Comparison of ENCODE assay signal across 10 cellular contexts in genomic region chr11:45900916-45901617, GRCh38. TPM values are rescaled to one million over a fixed set of nuclear protein-coding genes. Genes with fewer than 3 reads are reported as not detected.
DNase-seq lines count a peak whose midpoint lies in the region; ATAC-seq and TF ChIP-seq lines count a peak whose summit lies in the region.
"Had no signal": no experiment of that assay in that cellular context is flagged by ENCODE, and none has a peak within 500 bp of the region (broad histone marks: within the 10 kb centered on the region; RNA-seq: fewer than 3 reads in every experiment).

No MANE protein-coding gene starts in this region.

- POLR2A ChIA-PET in activated CD4-positive, alpha-beta memory T cell treated with anti-CD3 and anti-CD28 coated beads, Interleukin-2, amount 10 ng/mL, durations not matched to agents 7 days and 5 days (lab: Charles Lee) = interaction anchor here (1.9 kb wide), 1 partner anchor 16 kb away, joined by 11 read pairs; the partner anchor contains the start of gene PEX16

- H3K27ac ChIP-seq in heart right ventricle (no peak overlapping the region), psoas muscle (no peak overlapping the region)

- TF ChIP-seq CTCF in heart right ventricle (IDR thresholded peaks at IDR 0.05) = no peak
- TF ChIP-seq CTCF in psoas muscle (IDR thresholded peaks at IDR 0.05) = no peak

- WGBS in heart right ventricle, 2 donors = 5 to 15% methylated on average over 8 of the region's 8 CpGs
- WGBS in psoas muscle, 3 donors = 11 to 15% (median 15%) methylated on average over 8 of the region's 8 CpGs

- H3K9me3 Mint-ChIP-seq in activated CD4-positive, alpha-beta memory T cell treated with anti-CD3 and anti-CD28 coated beads, Interleukin-2, amount 10 ng/mL, durations not matched to agents 7 days and 5 days = no peaks in the 10 kb centered on the region

- H3K4me3 ChIP-seq in heart right ventricle (peak overlapping the region in 9 of 10 donors; percentile 53 to 71 (median 62)), psoas muscle (peak overlapping the region; percentile 69)

- TF ChIP-seq POLR2A in erythroblast (IDR thresholded peaks at IDR 0.05; ENCODE audit: low read length) = no peak

- intact Hi-C loops in heart right ventricle (cut with DNase I) (loop anchor here in 1 of 10 donors (2.0 kb wide), 1 partner anchor 18 kb away; no protein-coding TSS in a partner anchor), psoas muscle (cut with DNase I) (no loop called here)

- H3K36me3 Mint-ChIP-seq in activated CD4-positive, alpha-beta memory T cell treated with anti-CD3 and anti-CD28 coated beads, Interleukin-2, amount 10 ng/mL, durations not matched to agents 7 days and 5 days (ENCODE audit: low read depth) = no peaks in the 10 kb centered on the region

- peaks cover 12% of the 10 kb centered on the region for H3K4me1 Mint-ChIP-seq in activated CD4-positive, alpha-beta memory T cell treated with anti-CD3 and anti-CD28 coated beads, Interleukin-2, amount 10 ng/mL, durations not matched to agents 7 days and 5 days

- peaks cover 0 to 55% (median 0%) of the 10 kb centered on the region in 7 donors for H3K27me3 ChIP-seq in heart right ventricle
- peaks cover 0 to 38% (median 13%) of the 10 kb centered on the region in 3 donors for H3K27me3 ChIP-seq in psoas muscle (ENCODE audit: insufficient read depth in 3 of 3, low read length in 2 of 3)

- ATAC-seq in heart right ventricle (peak in 5 of 8 donors; percentile 7 to 41 (median 20)), psoas muscle (no peak)

- H3K27ac Mint-ChIP-seq in activated CD4-positive, alpha-beta memory T cell treated with anti-CD3 and anti-CD28 coated beads, Interleukin-2, amount 10 ng/mL, durations not matched to agents 7 days and 5 days = no peak overlapping the region

- DNase-seq in GM03348 (ENCODE audit: low spot score) (peak; percentile 40), heart right ventricle (peak; percentile 30 to 51), psoas muscle (no peak), kidney glomerular epithelial cell (lab: John Stamatoyannopoulos, UW) (no peak), erythroblast (lab: John Stamatoyannopoulos, UW) (no peak), DMS114 treated with DMSO at 0.1 percent for 48 hours (lab: John Stamatoyannopoulos, UW; ENCODE audit: unreplicated experiment) (no peak), SIG-M5 treated with dmso at 0.1 percent for 504 hours (lab: John Stamatoyannopoulos, UW; ENCODE audit: unreplicated experiment) (no peak)
- no peak for DNase-seq in activated CD4-positive, alpha-beta memory T cell treated with anti-CD3 and anti-CD28 coated beads, Interleukin-2, amount 10 ng/mL, durations not matched to agents 7 days and 5 days
- DNase-seq: dermis blood vessel endothelial cell, NCI-H524 treated with DMSO at 0.1 percent for 48 hours had no signal

- H3K9me3 ChIP-seq in heart right ventricle (no peaks in the 10 kb centered on the region), psoas muscle (no peaks in the 10 kb centered on the region)

- peaks cover 10 to 31% (median 21%) of the 10 kb centered on the region in 9 donors for H3K4me1 ChIP-seq in heart right ventricle
- peaks cover 7% of the 10 kb centered on the region for H3K4me1 ChIP-seq in psoas muscle

- H3K36me3 ChIP-seq in heart right ventricle (peaks cover 0 to 31% (median 0%) of the 10 kb centered on the region in 9 donors), psoas muscle (ENCODE audit: insufficient read depth in 1 of 2, low read depth in 1 of 2) (no peaks in the 10 kb centered on the region)

- H3K4me3 Mint-ChIP-seq in activated CD4-positive, alpha-beta memory T cell treated with anti-CD3 and anti-CD28 coated beads, Interleukin-2, amount 10 ng/mL, durations not matched to agents 7 days and 5 days = peak overlapping the region; percentile 48

- H3K27me3 Mint-ChIP-seq in activated CD4-positive, alpha-beta memory T cell treated with anti-CD3 and anti-CD28 coated beads, Interleukin-2, amount 10 ng/mL, durations not matched to agents 7 days and 5 days = peaks cover 27% of the 10 kb centered on the region

- CTCF ChIA-PET in activated CD4-positive, alpha-beta memory T cell treated with anti-CD3 and anti-CD28 coated beads, Interleukin-2, amount 10 ng/mL, durations not matched to agents 7 days and 5 days (lab: Charles Lee) = no interaction called here

RNA-seq across cellular contexts. Expression of gene FREY1, which starts 6.0 kb away (rescaled TPM):
- total RNA-seq in activated CD4-positive, alpha-beta memory T cell treated with anti-CD3 and anti-CD28 coated beads, Interleukin-2, amount 10 ng/mL, durations not matched to agents 7 days and 5 days = 1 to 10 TPM; 1.5 to 2.3 TPM
- total RNA-seq in heart right ventricle (under 1 TPM in 3 of 10 donors, not detected in 7; 0.38 to 0.55 (median 0.39) TPM), psoas muscle (under 1 TPM in 2 of 4 donors, not detected in 2; 0.37 to 0.56 TPM)
- polyA plus RNA-seq in heart right ventricle (under 1 TPM; 0.22 to 0.59 TPM), psoas muscle (under 1 TPM in 1 of 3 donors, not detected in 2; 0.14 TPM)

RNA-seq across cellular contexts. Expression of gene MAPK8IP1, which starts 15.6 kb away (rescaled TPM):
- under 1 TPM; 0.48 to 0.50 TPM for total RNA-seq in activated CD4-positive, alpha-beta memory T cell treated with anti-CD3 and anti-CD28 coated beads, Interleukin-2, amount 10 ng/mL, durations not matched to agents 7 days and 5 days
- total RNA-seq in heart right ventricle = 1 to 10 TPM; 4.4 to 8.0 (median 6.5) TPM
- polyA plus RNA-seq in heart right ventricle = 1 to 10 TPM; 2.6 to 3.1 TPM
- total RNA-seq in psoas muscle = 1 to 10 TPM; 1.3 to 2.6 (median 2.0) TPM
- under 1 TPM; 0.53 to 1.00 (median 0.82) TPM for polyA plus RNA-seq in psoas muscle

RNA-seq across cellular contexts. Expression of gene PEX16, which starts 16.6 kb away (rescaled TPM):
- total RNA-seq in activated CD4-positive, alpha-beta memory T cell treated with anti-CD3 and anti-CD28 coated beads, Interleukin-2, amount 10 ng/mL, durations not matched to agents 7 days and 5 days = 10 to 100 TPM; 54.1 to 55.0 TPM
- total RNA-seq in heart right ventricle (10 to 100 TPM; 10.8 to 17.8 (median 13.6) TPM), psoas muscle (10 to 100 TPM; 12.1 to 23.5 (median 14.2) TPM)
- polyA plus RNA-seq in heart right ventricle (10 to 100 TPM; 20.1 to 25.4 TPM), psoas muscle (10 to 100 TPM; 19.7 to 23.5 (median 21.3) TPM)

RNA-seq across cellular contexts. Expression of gene LARGE2, which starts 21.4 kb away (rescaled TPM):
- total RNA-seq in activated CD4-positive, alpha-beta memory T cell treated with anti-CD3 and anti-CD28 coated beads, Interleukin-2, amount 10 ng/mL, durations not matched to agents 7 days and 5 days = 1 to 10 TPM in 1 of 2 experiments, under 1 TPM in 1; 0.58 to 1.1 TPM
- total RNA-seq in heart right ventricle (under 1 TPM in 1 of 10 donors, not detected in 9; 0.42 TPM), psoas muscle (not detected)
- polyA plus RNA-seq in heart right ventricle (under 1 TPM in 1 of 2 donors, not detected in 1; 0.23 TPM), psoas muscle (under 1 TPM in 1 of 3 donors, not detected in 2; 0.13 TPM)
- total RNA-seq: dermis blood vessel endothelial cell had no signal

RNA-seq across cellular contexts. Expression of gene CRY2, which starts 53.8 kb away (rescaled TPM):
- total RNA-seq in activated CD4-positive, alpha-beta memory T cell treated with anti-CD3 and anti-CD28 coated beads, Interleukin-2, amount 10 ng/mL, durations not matched to agents 7 days and 5 days = 10 to 100 TPM; 18.4 to 22.7 TPM
- 100 to 1,000 TPM in 5 of 10 donors, 10 to 100 TPM in 5; 61.8 to 131 (median 98.0) TPM for total RNA-seq in heart right ventricle
- 10 to 100 TPM; 16.8 to 24.4 TPM for polyA plus RNA-seq in heart right ventricle
- total RNA-seq in psoas muscle = 10 to 100 TPM; 28.7 to 64.5 (median 45.5) TPM
- 10 to 100 TPM; 15.4 to 30.7 (median 20.8) TPM for polyA plus RNA-seq in psoas muscle

Comparison
In these comparisons a context has a peak if more than half of its experiments do, and no peak if none do; other contexts are left out.
1. DNase-seq: peak in GM03348 (single experiment) and heart right ventricle (2 of 2); none in activated CD4-positive, alpha-beta memory T cell treated with anti-CD3 and anti-CD28 coated beads, Interleukin-2, amount 10 ng/mL, durations not matched to agents 7 days and 5 days (single experiment), psoas muscle (0 of 2), kidney glomerular epithelial cell (single experiment), erythroblast (0 of 2), DMS114 treated with DMSO at 0.1 percent for 48 hours (single experiment) and SIG-M5 treated with dmso at 0.1 percent for 504 hours (single experiment).
2. ATAC-seq: peak in heart right ventricle (5 of 8); none in psoas muscle (0 of 4).